Comparison of ENCODE assay signal across 8 cellular contexts in genomic region chr1:67532452-67533216, GRCh38.
DNase-seq lines count a peak whose midpoint lies in the region; ATAC-seq and TF ChIP-seq lines count a peak whose summit lies in the region.

No MANE protein-coding gene starts in this region.

- H3K36me3 ChIP-seq in BE2C (no peaks in the 10 kb centered on the region), sigmoid colon (no peaks in the 10 kb centered on the region)

- TF ChIP-seq EP300 in sigmoid colon (IDR thresholded peaks at IDR 0.05) = no peak

- H3K4me3 ChIP-seq in BE2C (ENCODE audit: low read depth, low read length) (no peak overlapping the region), right cardiac atrium (ENCODE audit: low read length) (no peak overlapping the region), sigmoid colon (no peak overlapping the region)

- TF ChIP-seq CTCF in BE2C (IDR thresholded peaks at IDR 0.05; ENCODE audit: low read depth, low read length) = peak; percentile 64
- peak; percentile 16 to 70 (median 68) for TF ChIP-seq CTCF in sigmoid colon (IDR thresholded peaks at IDR 0.05)

- ATAC-seq in GM18511 (IDR thresholded peaks at IDR 0.05; ENCODE audit: unreplicated experiment) = peak; percentile 76
- ATAC-seq in HG03432 (IDR thresholded peaks at IDR 0.05; ENCODE audit: unreplicated experiment) = peak; percentile 66
- ATAC-seq in right cardiac atrium = peak; percentile 69 to 77
- no peak for ATAC-seq in HG03135 (IDR thresholded peaks at IDR 0.05; ENCODE audit: unreplicated experiment)

- no peaks in the 10 kb centered on the region for H3K9me3 ChIP-seq in BE2C
- no peaks in the 10 kb centered on the region for H3K9me3 ChIP-seq in right cardiac atrium (ENCODE audit: control insufficient read depth, low read length)
- no peaks in the 10 kb centered on the region for H3K9me3 ChIP-seq in sigmoid colon

- WGBS in right cardiac atrium = 65% methylated on average over 7 of the region's 7 CpGs
- WGBS in sigmoid colon, 2 donors = 65 to 75% methylated on average over 7 of the region's 7 CpGs

- no peaks in the 10 kb centered on the region for H3K27me3 ChIP-seq in BE2C
- no peaks in the 10 kb centered on the region for H3K27me3 ChIP-seq in right cardiac atrium (ENCODE audit: control insufficient read depth, insufficient read depth)
- H3K27me3 ChIP-seq in sigmoid colon = peaks cover 0 to 3% (median 0%) of the 10 kb centered on the region in 3 donors

- H3K4me1 ChIP-seq in BE2C (no peaks in the 10 kb centered on the region), right cardiac atrium (ENCODE audit: control insufficient read depth, insufficient read depth, low read length) (no peaks in the 10 kb centered on the region), sigmoid colon (peaks cover 0 to 5% (median 0%) of the 10 kb centered on the region in 4 donors)

- intact Hi-C loops in right cardiac atrium (cut with DNase I) = loop anchor here in 2 of 4 donors (2.0 to 10.0 kb wide), 4 partner anchors 152 to 302 kb away; partner anchors contain the start of genes GADD45A (in 1 of the 2) and GNG12 (in 1 of the 2)
- intact Hi-C loops in sigmoid colon (cut with DNase I) = loop anchor here (1.0 to 10.0 kb wide), 3 partner anchors 155 to 812 kb away; partner anchors contain the start of gene GADD45A

- DNase-seq in BE2C (peak; percentile 27), NCI-H345 treated with DMSO at 0.1 percent for 48 hours (lab: John Stamatoyannopoulos, UW; ENCODE audit: unreplicated experiment) (peak; percentile 39), amniotic stem cell (lab: John Stamatoyannopoulos, UW) (peak; percentile 67), right cardiac atrium (peak in 2 of 3 donors; percentile 28 to 51), sigmoid colon (peak; percentile 66)

- H3K27ac ChIP-seq in right cardiac atrium (ENCODE audit: low read length) (no peak overlapping the region), sigmoid colon (no peak overlapping the region)

- TF ChIP-seq POLR2A in sigmoid colon (IDR thresholded peaks at IDR 0.05) = no peak
